Comparison of ENCODE assay signal across 8 cellular contexts in the genomic region with DNA sequence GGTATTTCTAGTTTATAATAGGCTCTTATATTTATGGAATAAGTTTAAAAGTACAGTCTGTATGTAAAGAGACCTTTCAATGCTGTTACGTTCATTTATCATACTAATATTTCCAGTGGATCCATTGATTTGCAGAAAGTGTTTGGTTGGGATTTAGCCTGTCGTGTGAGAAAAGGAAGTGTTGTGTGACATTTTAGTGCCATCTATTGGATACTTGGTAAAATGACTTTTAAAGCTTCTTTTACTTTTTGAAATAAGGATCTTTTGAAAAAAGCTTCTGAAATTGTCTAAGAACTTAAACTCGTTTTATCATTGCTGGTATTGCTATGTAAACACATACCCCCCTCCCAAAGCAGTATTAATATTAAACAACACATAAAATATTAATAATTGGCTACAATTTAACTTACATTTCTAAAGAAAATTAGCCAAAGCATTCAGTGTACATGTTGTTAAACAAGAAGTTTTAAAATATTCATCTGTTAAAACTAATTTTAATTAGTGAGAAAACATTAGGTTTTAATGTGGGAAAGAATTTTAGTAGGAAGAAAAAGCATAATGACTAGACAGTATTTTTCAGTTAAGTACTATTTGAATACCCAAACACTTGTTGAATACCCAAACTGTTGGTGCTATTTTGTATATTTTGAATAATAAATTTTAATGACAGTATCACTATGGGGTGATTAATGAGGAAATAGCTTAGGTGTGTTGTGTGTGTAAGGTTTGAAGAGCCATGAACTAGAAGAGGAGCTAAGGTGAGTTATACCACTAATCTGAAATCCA. TPM values are rescaled to one million over a fixed set of nuclear protein-coding genes. Genes with fewer than 3 reads are reported as not detected.
DNase-seq lines count a peak whose midpoint lies in the region; ATAC-seq and TF ChIP-seq lines count a peak whose summit lies in the region.

No MANE protein-coding gene starts in this region.

- no peaks in the 10 kb centered on the region for H3K27me3 Mint-ChIP-seq in chondrocyte (ENCODE audit: low read depth)

- peak overlapping the region; percentile 84 for H3K27ac Mint-ChIP-seq in chondrocyte (ENCODE audit: unreplicated experiment)

- no peak for ATAC-seq in HG03095 (IDR thresholded peaks at IDR 0.05; ENCODE audit: unreplicated experiment)

- H3K9me3 Mint-ChIP-seq in chondrocyte (ENCODE audit: low read depth): no peaks in the 10 kb centered on the region

- H3K4me3 Mint-ChIP-seq in chondrocyte (ENCODE audit: unreplicated experiment): no peak overlapping the region

- TF ChIP-seq CTCF in chondrocyte (IDR thresholded peaks at IDR 0.05): peak; percentile 84

- DNase-seq in NCI-H187 treated with DMSO at 0.1 percent for 48 hours (lab: John Stamatoyannopoulos, UW) (peak; percentile 17), NCI-H187 (lab: John Stamatoyannopoulos, UW) (no peak), NCI-H2227 (lab: John Stamatoyannopoulos, UW; ENCODE audit: unreplicated experiment) (peak; percentile 30), chondrocyte (ENCODE audit: low spot score) (no peak), lung microvascular endothelial cell (ENCODE audit: low read depth in 2 of 2) (peak; percentile 60 to 71), HK-2 (ENCODE audit: unreplicated experiment) (no peak)
- DNase-seq in activated CD8-positive, alpha-beta memory T cell treated with anti-CD3 and anti-CD28 coated beads, Interleukin-2, amount 50 U/mL, for 4 hours: no peak

- peaks cover 4% of the 10 kb centered on the region for H3K36me3 Mint-ChIP-seq in chondrocyte (ENCODE audit: low read depth)

- H3K4me1 Mint-ChIP-seq in chondrocyte (ENCODE audit: low read depth): peaks cover 36% of the 10 kb centered on the region

RNA-seq across cellular contexts. Expression of a gene that starts 4.9 kb away (rescaled TPM):
- total RNA-seq in chondrocyte (2.5 to 4.7 TPM (median 3.3 TPM) in 3 replicates), lung microvascular endothelial cell (2.0 and 3.0 TPM in 2 replicates)

RNA-seq across cellular contexts. Expression of a gene that starts 59.9 kb away (rescaled TPM):
- total RNA-seq in chondrocyte (63.5 to 78.4 TPM (median 70.0 TPM) in 3 replicates), lung microvascular endothelial cell (41.6 and 57.7 TPM in 2 replicates)

Comparison
In these comparisons a context has a peak if more than half of its experiments do, and no peak if none do; other contexts are left out.
1. DNase-seq: peak in NCI-H187 treated with DMSO at 0.1 percent for 48 hours (single experiment), NCI-H2227 (single experiment) and lung microvascular endothelial cell (2 of 2); none in NCI-H187 (0 of 2), chondrocyte (single experiment), activated CD8-positive, alpha-beta memory T cell treated with anti-CD3 and anti-CD28 coated beads, Interleukin-2, amount 50 U/mL, for 4 hours (single experiment) and HK-2 (single experiment).